In the genomic region with DNA sequence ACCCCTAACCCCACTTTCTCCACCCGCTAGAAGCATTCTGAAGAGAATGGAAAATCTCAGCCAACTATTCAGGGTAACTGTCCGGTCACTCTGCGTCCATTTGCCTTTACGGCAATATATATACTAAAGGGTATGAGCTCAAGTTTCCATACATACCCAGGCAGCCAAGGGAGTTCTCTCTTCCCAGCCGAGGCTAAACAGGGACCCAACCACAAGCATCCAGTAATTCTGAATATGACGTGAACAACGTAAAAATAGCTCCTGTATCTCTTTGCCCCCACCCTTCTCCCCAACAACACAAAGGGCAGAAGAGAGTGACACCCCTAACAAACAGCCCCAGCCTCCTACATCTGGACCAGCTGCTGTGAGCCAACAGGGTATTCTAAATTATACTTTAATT, we compare ENCODE assay signal across 1 cellular context.
TF ChIP-seq lines count a peak whose summit lies in the region.

No MANE protein-coding gene starts in this region.

TF ChIP-seq in IMR-90, 13 proteins besides CTCF, POLR2A, EP300 and RAD21:
- TF ChIP-seq, protein P1, sequence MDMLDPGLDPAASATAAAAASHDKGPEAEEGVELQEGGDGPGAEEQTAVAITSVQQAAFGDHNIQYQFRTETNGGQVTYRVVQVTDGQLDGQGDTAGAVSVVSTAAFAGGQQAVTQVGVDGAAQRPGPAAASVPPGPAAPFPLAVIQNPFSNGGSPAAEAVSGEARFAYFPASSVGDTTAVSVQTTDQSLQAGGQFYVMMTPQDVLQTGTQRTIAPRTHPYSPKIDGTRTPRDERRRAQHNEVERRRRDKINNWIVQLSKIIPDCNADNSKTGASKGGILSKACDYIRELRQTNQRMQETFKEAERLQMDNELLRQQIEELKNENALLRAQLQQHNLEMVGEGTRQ (IDR thresholded peaks at IDR 0.05; ENCODE audit: low read depth, low read length) = no peak
